Comparison of ENCODE assay signal across 2 cellular contexts in genomic region chr10:120943542-120943941, GRCh38.
TF ChIP-seq lines count a peak whose summit lies in the region.

No MANE protein-coding gene starts in this region.

TF ChIP-seq in HepG2, 621 proteins besides CTCF, POLR2A, EP300 and RAD21:
- TF ChIP-seq ZNF503 (CRISPR knock-in tag; IDR thresholded peaks at IDR 0.05), result no peak

TF ChIP-seq in WTC11, 78 proteins besides CTCF, POLR2A, EP300 and RAD21 (continued from another document):
- TF ChIP-seq ZNF281 (CRISPR knock-in tag; IDR thresholded peaks at IDR 0.05) (no peak), MLX (CRISPR knock-in tag; IDR thresholded peaks at IDR 0.05) (no peak), E2F5 (CRISPR knock-in tag; IDR thresholded peaks at IDR 0.05) (no peak), PREB (CRISPR knock-in tag; IDR thresholded peaks at IDR 0.05; ENCODE audit: borderline replicate concordance) (no peak), MXD4 (CRISPR knock-in tag; IDR thresholded peaks at IDR 0.05; ENCODE audit: borderline replicate concordance) (no peak)
